ENCODE assay signal across 8 cellular contexts in genomic region chr10:59885430-59886134, GRCh38. TPM values are rescaled to one million over a fixed set of nuclear protein-coding genes. Genes with fewer than 3 reads are reported as not detected.
DNase-seq lines count a peak whose midpoint lies in the region; ATAC-seq and TF ChIP-seq lines count a peak whose summit lies in the region.

No MANE protein-coding gene starts in this region.

- H3K27me3 Mint-ChIP-seq in T-helper 17 cell: no peaks in the 10 kb centered on the region

- ATAC-seq in HG03097 (IDR thresholded peaks at IDR 0.05; ENCODE audit: low FRiP score, unreplicated experiment): peak; percentile 84
- ATAC-seq in T-helper 17 cell: no peak
- ATAC-seq in SK-N-SH treated with all-trans-retinoic acid at 6 μM for 48 hours: no peak
- no peak for ATAC-seq in activated CD4-positive, CD25-positive, alpha-beta regulatory T cell treated with anti-CD3 and anti-CD28 coated beads, Interleukin-2, amount 50 U/mL, for 24 hours

- H3K9me3 ChIP-seq in T-helper 17 cell (ENCODE audit: control insufficient read depth, low read length, poor library complexity, severe bottlenecking): no peaks in the 10 kb centered on the region

- peak overlapping the region; percentile 90 for H3K27ac Mint-ChIP-seq in T-helper 17 cell

- DNase-seq in AML-193 (lab: John Stamatoyannopoulos, UW): peak; percentile 71 to 73
- DNase-seq in GM19240 (ENCODE audit: insufficient read length, low spot score): peak; percentile 68
- DNase-seq in T-helper 17 cell: no peak
- DNase-seq in cerebellum (ENCODE audit: low spot score): no peak
- DNase-seq in epidermal melanocyte (ENCODE audit: insufficient read length, low spot score): no peak

- H3K4me3 Mint-ChIP-seq in T-helper 17 cell: peak overlapping the region; percentile 66

- H3K4me1 Mint-ChIP-seq in T-helper 17 cell: peaks cover 62% of the 10 kb centered on the region

- peaks cover 4% of the 10 kb centered on the region for H3K36me3 Mint-ChIP-seq in T-helper 17 cell (ENCODE audit: low read depth)

TF ChIP-seq in SK-N-SH treated with all-trans-retinoic acid at 6 μM for 48 hours, 23 proteins besides CTCF, POLR2A, EP300 and RAD21:
- TF ChIP-seq GLIS3 (CRISPR knock-in tag; IDR thresholded peaks at IDR 0.05): no peak
- no peak for TF ChIP-seq ISL1 (CRISPR knock-in tag; IDR thresholded peaks at IDR 0.05)
- TF ChIP-seq ZFP30 (CRISPR knock-in tag; IDR thresholded peaks at IDR 0.05): no peak
- TF ChIP-seq SNAI2 (CRISPR knock-in tag; IDR thresholded peaks at IDR 0.05): no peak
- no peak for TF ChIP-seq TOX (CRISPR knock-in tag; IDR thresholded peaks at IDR 0.05; ENCODE audit: borderline replicate concordance)
- no peak for TF ChIP-seq TCF4 (CRISPR knock-in tag; IDR thresholded peaks at IDR 0.05; ENCODE audit: borderline replicate concordance)
- TF ChIP-seq ZNF8 (CRISPR knock-in tag; IDR thresholded peaks at IDR 0.05): no peak
- TF ChIP-seq ARNTL (CRISPR knock-in tag; IDR thresholded peaks at IDR 0.05; ENCODE audit: borderline replicate concordance, low read depth): no peak
- TF ChIP-seq PATZ1 (CRISPR knock-in tag; IDR thresholded peaks at IDR 0.05; ENCODE audit: borderline replicate concordance): no peak
- TF ChIP-seq ZC3H10 (CRISPR knock-in tag; IDR thresholded peaks at IDR 0.05): no peak
- TF ChIP-seq ZFP3 (CRISPR knock-in tag; IDR thresholded peaks at IDR 0.05): no peak
- no peak for TF ChIP-seq ZNF70 (CRISPR knock-in tag; IDR thresholded peaks at IDR 0.05)
- no peak for TF ChIP-seq OSR1 (CRISPR knock-in tag; IDR thresholded peaks at IDR 0.05)
- no peak for TF ChIP-seq ZNF565 (CRISPR knock-in tag; conservative IDR thresholded peaks at IDR 0.05; ENCODE audit: low read depth)
- TF ChIP-seq CSRNP3 (CRISPR knock-in tag; IDR thresholded peaks at IDR 0.05): no peak
- no peak for TF ChIP-seq CSDC2 (CRISPR knock-in tag; IDR thresholded peaks at IDR 0.05)
- TF ChIP-seq TSHZ2 (CRISPR knock-in tag; IDR thresholded peaks at IDR 0.05): no peak
- no peak for TF ChIP-seq RARB (CRISPR knock-in tag; IDR thresholded peaks at IDR 0.05)

RNA-seq across cellular contexts. Expression of gene CCDC6, which starts 20.8 kb away (rescaled TPM):
- total RNA-seq in T-helper 17 cell (10 to 100 TPM; 25.3 to 27.0 TPM), cerebellum (35.4 TPM)

Comparison
In these comparisons a context has a peak if more than half of its experiments do, and no peak if none do; other contexts are left out.
1. DNase-seq: peak in AML-193 (2 of 2) and GM19240 (single experiment); none in T-helper 17 cell (0 of 3), cerebellum (single experiment) and epidermal melanocyte (single experiment).